ENCODE assay signal across 18 cellular contexts in the genomic region with DNA sequence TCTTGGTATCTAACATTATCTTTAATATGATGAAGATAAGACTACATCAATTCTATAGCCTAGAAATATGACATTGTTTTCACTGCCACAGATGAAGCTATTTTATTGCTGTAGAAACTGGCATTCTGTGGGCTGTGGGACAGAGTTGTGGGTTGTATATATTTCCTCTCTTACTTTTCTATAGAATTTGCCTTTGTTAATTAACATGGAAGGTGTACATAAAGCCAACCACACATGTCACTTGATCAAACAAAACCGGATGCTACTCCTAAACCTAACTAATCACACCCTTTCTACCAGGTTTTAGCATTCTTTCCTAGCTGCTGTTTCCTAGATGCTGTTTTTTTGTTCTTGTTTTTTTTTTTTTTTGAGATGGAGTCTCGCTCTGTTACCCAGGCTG.
"Had no signal": no experiment of that assay in that cellular context is flagged by ENCODE, and none has a peak within 500 bp of the region (broad histone marks: within the 10 kb centered on the region; RNA-seq: fewer than 3 reads in every experiment).

No MANE protein-coding gene starts in this region.

- H3K36me3 ChIP-seq: ovary had no signal

- H3K9me3 Mint-ChIP-seq: activated CD4-positive, alpha-beta T cell treated with anti-CD3 and anti-CD28 coated beads, Interleukin-2, amount 10 ng/mL, durations not matched to agents 24 days and 14 days; dendritic cell treated with granulocyte-macrophage colony-stimulating factor and Interleukin-4, amounts not matched to agents 40 ng/mL and 50 ng/mL, for 4 days had no signal

- H3K4me1 ChIP-seq: esophagus squamous epithelium, heart right ventricle, upper lobe of right lung had no signal

- H3K27ac Mint-ChIP-seq: activated CD4-positive, alpha-beta T cell treated with anti-CD3 and anti-CD28 coated beads, Interleukin-2, amount 10 ng/mL, durations not matched to agents 24 days and 14 days; dendritic cell treated with granulocyte-macrophage colony-stimulating factor and Interleukin-4, amounts not matched to agents 40 ng/mL and 50 ng/mL, for 4 days had no signal

- H3K27me3 ChIP-seq: brain microvascular endothelial cell, esophagus squamous epithelium, heart right ventricle, ovary, upper lobe of right lung had no signal

- H3K4me3 ChIP-seq: esophagus squamous epithelium, heart right ventricle, ovary, smooth muscle cell, upper lobe of right lung had no signal

- H3K9me3 ChIP-seq: esophagus squamous epithelium, heart right ventricle, ovary, upper lobe of right lung had no signal

- DNase-seq: activated CD4-positive, alpha-beta T cell treated with anti-CD3 and anti-CD28 coated beads, Interleukin-2, amount 10 ng/mL, durations not matched to agents 24 days and 14 days; activated CD4-positive, CD25-positive, alpha-beta regulatory T cell; activated naive CD4-positive, alpha-beta T cell treated with Interleukin-2 at 50 U/mL for 16 hours; aorta; brain microvascular endothelial cell; cerebellar nuclear complex; effector memory CD4-positive, alpha-beta T cell; esophagus squamous epithelium; heart right ventricle; kidney glomerular epithelial cell; left ventricle myocardium superior; ovary; stimulated activated CD4-positive, alpha-beta T cell treated with anti-CD3 and anti-CD28 coated beads, Interleukin-4, amount 100 ng/mL, for 1 hour; T1000; upper lobe of right lung had no signal

- H3K4me3 Mint-ChIP-seq: activated CD4-positive, alpha-beta T cell treated with anti-CD3 and anti-CD28 coated beads, Interleukin-2, amount 10 ng/mL, durations not matched to agents 24 days and 14 days; dendritic cell treated with granulocyte-macrophage colony-stimulating factor and Interleukin-4, amounts not matched to agents 40 ng/mL and 50 ng/mL, for 4 days had no signal

- H3K27ac ChIP-seq: brain microvascular endothelial cell, heart right ventricle, ovary, upper lobe of right lung had no signal

- ATAC-seq: heart right ventricle, left ventricle myocardium superior, sciatic nerve, upper lobe of right lung had no signal

- H3K27me3 Mint-ChIP-seq: activated CD4-positive, alpha-beta T cell treated with anti-CD3 and anti-CD28 coated beads, Interleukin-2, amount 10 ng/mL, durations not matched to agents 24 days and 14 days; dendritic cell treated with granulocyte-macrophage colony-stimulating factor and Interleukin-4, amounts not matched to agents 40 ng/mL and 50 ng/mL, for 4 days had no signal
